Comparison of ENCODE assay signal across 8 cellular contexts in the genomic region with DNA sequence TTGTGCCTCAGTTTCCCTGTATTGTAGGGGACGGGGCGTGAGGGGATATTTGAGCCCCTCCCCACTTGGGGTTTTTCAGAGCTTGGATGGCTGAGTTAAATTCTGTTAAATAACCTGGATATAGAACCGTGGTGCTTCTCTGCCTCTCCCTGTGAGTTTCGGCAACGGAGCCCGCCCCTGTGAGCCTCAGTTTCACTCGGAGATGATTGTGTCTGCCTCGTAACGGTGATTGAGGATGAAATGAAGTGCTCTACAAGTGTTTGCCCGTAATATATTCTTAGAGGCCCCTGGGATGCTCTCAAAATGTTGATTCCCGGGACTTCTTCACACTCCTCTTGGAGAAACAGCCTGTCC. TPM values are rescaled to one million over a fixed set of nuclear protein-coding genes. Genes with fewer than 3 reads are reported as not detected.
DNase-seq lines count a peak whose midpoint lies in the region; ATAC-seq and TF ChIP-seq lines count a peak whose summit lies in the region.

No MANE protein-coding gene starts in this region.

- no peaks in the 10 kb centered on the region for H3K9me3 Mint-ChIP-seq in endodermal cell

- no peaks in the 10 kb centered on the region for H3K27me3 ChIP-seq in endodermal cell (ENCODE audit: control insufficient read depth, insufficient read depth, low read length, poor library complexity, severe bottlenecking)

- H3K36me3 ChIP-seq in ES-I3 (ENCODE audit: insufficient read depth, low read length) (peaks cover 4% of the 10 kb centered on the region; the same call in 1 of the 2 replicates), endodermal cell (ENCODE audit: control insufficient read depth, insufficient read depth, low read length) (peaks cover 12% of the 10 kb centered on the region)

- ATAC-seq in omental fat pad (ENCODE audit: low FRiP score): peak; percentile 31
- no peak for ATAC-seq in GM19463 (IDR thresholded peaks at IDR 0.05; ENCODE audit: unreplicated experiment)
- no peak for ATAC-seq in HG02623 (IDR thresholded peaks at IDR 0.05; ENCODE audit: unreplicated experiment)

- peak overlapping the region; percentile 86 for H3K27ac Mint-ChIP-seq in endodermal cell

- peak overlapping the region; percentile 94 for H3K4me3 ChIP-seq in endodermal cell (ENCODE audit: low read length)

- H3K4me3 Mint-ChIP-seq in endodermal cell: peak overlapping the region; percentile 87

- WGBS in endodermal cell (ENCODE audit: insufficient coverage in 1 of 2, insufficient read length in 1 of 2), 2 experiments: 15 to 19% methylated on average over 8 to 11 of the region's 11 CpGs

- no peaks in the 10 kb centered on the region for H3K27me3 Mint-ChIP-seq in endodermal cell (ENCODE audit: insufficient read depth)

- H3K4me1 Mint-ChIP-seq in endodermal cell: peaks cover 6% of the 10 kb centered on the region

- H3K9ac ChIP-seq in ES-I3 (ENCODE audit: low read depth, low read length): peak overlapping the region; percentile 80
- H3K9ac ChIP-seq in endodermal cell (ENCODE audit: extremely low read depth, low read length, poor library complexity, severe bottlenecking): peak overlapping the region; percentile 66

- H3K9me3 ChIP-seq in ES-I3 (ENCODE audit: control insufficient read depth, insufficient read depth, low read length) (no peaks in the 10 kb centered on the region), endodermal cell (ENCODE audit: control insufficient read depth, low read length) (no peaks in the 10 kb centered on the region)

- peak; percentile 37 for DNase-seq in OCI-M1 (lab: John Stamatoyannopoulos, UW)
- DNase-seq in endodermal cell: peak; percentile 62
- no peak for DNase-seq in omental fat pad (ENCODE audit: low spot score)
- no peak for DNase-seq in mucosa of gallbladder (ENCODE audit: low spot score)
- no peak for DNase-seq in GM20000 (ENCODE audit: low spot score)

- H3K4me1 ChIP-seq in ES-I3 (ENCODE audit: insufficient read depth, low read length) (no peaks in the 10 kb centered on the region), endodermal cell (ENCODE audit: control insufficient read depth, insufficient read depth, low read length) (no peaks in the 10 kb centered on the region)

- peak overlapping the region; percentile 46 for H3K27ac ChIP-seq in endodermal cell (ENCODE audit: low read depth, low read length)

- peaks cover 8% of the 10 kb centered on the region for H3K36me3 Mint-ChIP-seq in endodermal cell (ENCODE audit: low read depth)

- no peak for TF ChIP-seq CTCF in endodermal cell (conservative IDR thresholded peaks at IDR 0.05)
- TF ChIP-seq CTCF in omental fat pad (IDR thresholded peaks at IDR 0.05): no peak
- TF ChIP-seq CTCF in GM20000 (IDR thresholded peaks at IDR 0.05; ENCODE audit: extremely low read depth, missing control alignments): no peak

RNA-seq across cellular contexts. Expression of gene KXD1, which starts 0.5 kb away (rescaled TPM):
- total RNA-seq in endodermal cell (100 to 1,000 TPM; 108 to 115 TPM), omental fat pad (100 to 1,000 TPM in 3 of 4 donors, 10 to 100 TPM in 1; 96.9 to 140 (median 102) TPM), mucosa of gallbladder (70.5 TPM)
- polyA plus RNA-seq in endodermal cell (2013, experiment 1 of 2): 131 TPM
- polyA plus RNA-seq in endodermal cell (2013, experiment 2 of 2): 120 TPM

RNA-seq across cellular contexts. Expression of gene UBA52, which starts 13.5 kb away (rescaled TPM):
- total RNA-seq in endodermal cell (1,000 to 10,000 TPM; 1,143 to 1,222 TPM), omental fat pad (100 to 1,000 TPM; 600 to 891 (median 689) TPM), mucosa of gallbladder (878 TPM)
- 1,238 TPM for polyA plus RNA-seq in endodermal cell (2013, experiment 1 of 2)
- polyA plus RNA-seq in endodermal cell (2013, experiment 2 of 2): 1,200 TPM

RNA-seq across cellular contexts. Expression of gene FKBP8, which starts 14.8 kb away (rescaled TPM):
- total RNA-seq in endodermal cell (100 to 1,000 TPM; 277 to 336 TPM), omental fat pad (100 to 1,000 TPM; 193 to 275 (median 236) TPM), mucosa of gallbladder (226 TPM)
- 178 TPM for polyA plus RNA-seq in endodermal cell (2013, experiment 1 of 2)
- polyA plus RNA-seq in endodermal cell (2013, experiment 2 of 2): 167 TPM

RNA-seq across cellular contexts. Expression of gene REX1BD, which starts 30.4 kb away (rescaled TPM):
- total RNA-seq in endodermal cell (10 to 100 TPM; 76.9 to 83.9 TPM), omental fat pad (100 to 1,000 TPM in 2 of 4 donors, 10 to 100 TPM in 2; 79.5 to 127 (median 101) TPM), mucosa of gallbladder (93.0 TPM)
- polyA plus RNA-seq in endodermal cell (2013, experiment 1 of 2): 50.3 TPM
- 45.4 TPM for polyA plus RNA-seq in endodermal cell (2013, experiment 2 of 2)

RNA-seq across cellular contexts. Expression of gene ELL, which starts 36.3 kb away (rescaled TPM):
- total RNA-seq in endodermal cell: 10 to 100 TPM; 10.9 to 15.4 TPM
- polyA plus RNA-seq in endodermal cell (2013, experiment 1 of 2): 7.1 TPM
- 6.6 TPM for polyA plus RNA-seq in endodermal cell (2013, experiment 2 of 2)
- 10 to 100 TPM; 18.1 to 43.1 (median 24.8) TPM for total RNA-seq in omental fat pad
- total RNA-seq in mucosa of gallbladder: 20.1 TPM

Comparison
In these comparisons a context has a peak if more than half of its experiments do, and no peak if none do; other contexts are left out.
1. DNase-seq: peak in OCI-M1 (single experiment) and endodermal cell (single experiment); none in omental fat pad (single experiment), mucosa of gallbladder (single experiment) and GM20000 (single experiment).